ENCODE assay signal across 13 cellular contexts in the genomic region with DNA sequence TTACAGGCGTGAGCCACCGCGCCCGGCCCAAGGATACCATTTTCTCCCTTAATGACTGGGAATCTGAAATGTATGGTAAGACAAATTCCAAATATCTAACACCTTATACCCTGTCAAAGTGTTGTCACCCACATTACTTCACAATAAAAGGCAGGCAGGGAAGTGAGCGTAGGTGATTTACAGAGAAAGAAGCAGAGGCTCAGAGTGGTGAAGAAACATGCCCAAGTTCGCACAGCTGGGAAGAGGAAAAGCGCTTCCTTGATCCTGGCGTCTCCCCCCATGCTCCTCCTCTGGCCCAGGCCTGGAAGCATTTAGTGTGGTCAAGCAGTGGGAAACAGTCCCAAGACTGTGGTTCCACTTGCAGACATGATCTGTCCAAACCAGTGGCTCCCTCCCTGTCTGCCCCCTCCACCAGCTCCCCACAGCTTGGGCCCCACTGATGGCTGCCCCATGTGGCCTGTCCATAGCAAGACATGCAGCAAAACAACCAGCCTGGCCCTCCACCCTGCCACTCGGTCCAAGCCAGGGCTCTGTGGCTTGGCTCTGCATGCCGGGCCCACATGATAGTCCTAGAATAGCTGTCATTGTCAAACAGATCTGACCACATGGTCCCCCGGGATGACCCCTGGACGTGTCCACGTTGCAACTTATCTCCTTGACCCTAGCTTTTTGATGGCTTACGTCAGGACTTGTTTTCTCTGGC.
DNase-seq lines count a peak whose midpoint lies in the region; ATAC-seq and TF ChIP-seq lines count a peak whose summit lies in the region.
"Had no signal": no experiment of that assay in that cellular context is flagged by ENCODE, and none has a peak within 500 bp of the region (broad histone marks: within the 10 kb centered on the region; RNA-seq: fewer than 3 reads in every experiment).

No MANE protein-coding gene starts in this region.

- intact Hi-C loops in right cardiac atrium (cut with DNase I): loop anchor here in 1 of 4 donors (5.0 kb wide), 1 partner anchor 239 kb away; no protein-coding TSS in a partner anchor

- peak; percentile 73 to 81 for ATAC-seq in right cardiac atrium

- H3K36me3 ChIP-seq in brain microvascular endothelial cell (replicated peaks): no peaks in the 10 kb centered on the region

- no peaks in the 10 kb centered on the region for H3K27me3 Mint-ChIP-seq in T-helper 2 cell treated with Interferon-gamma antibody and Interleukin-4, amounts not matched to agents 5 μg/mL and 100 μg/mL, for 36 hours (ENCODE audit: low read depth)

- H3K4me1 Mint-ChIP-seq in T-helper 2 cell treated with Interferon-gamma antibody and Interleukin-4, amounts not matched to agents 5 μg/mL and 100 μg/mL, for 36 hours (ENCODE audit: low read depth): no peaks in the 10 kb centered on the region

- WGBS in right cardiac atrium: 63% methylated on average over 14 of the region's 14 CpGs

- H3K27ac Mint-ChIP-seq in T-helper 2 cell treated with Interferon-gamma antibody and Interleukin-4, amounts not matched to agents 5 μg/mL and 100 μg/mL, for 36 hours: no peak overlapping the region

- peaks cover 4% of the 10 kb centered on the region for H3K9me3 Mint-ChIP-seq in T-helper 2 cell treated with Interferon-gamma antibody and Interleukin-4, amounts not matched to agents 5 μg/mL and 100 μg/mL, for 36 hours

- H3K4me3 Mint-ChIP-seq in T-helper 2 cell treated with Interferon-gamma antibody and Interleukin-4, amounts not matched to agents 5 μg/mL and 100 μg/mL, for 36 hours: no peak overlapping the region

- H3K27ac ChIP-seq in brain microvascular endothelial cell (peak overlapping the region; percentile 88), right cardiac atrium (ENCODE audit: low read length) (peak overlapping the region; percentile 14)
- H3K27ac ChIP-seq: SK-N-MC had no signal

- no peaks in the 10 kb centered on the region for H3K9me3 ChIP-seq in right cardiac atrium (ENCODE audit: control insufficient read depth, low read length)
- H3K9me3 ChIP-seq: Caco-2 had no signal

- H3K27me3 ChIP-seq in brain microvascular endothelial cell (replicated peaks) (no peaks in the 10 kb centered on the region), right cardiac atrium (ENCODE audit: control insufficient read depth, insufficient read depth) (no peaks in the 10 kb centered on the region)

- H3K4me3 ChIP-seq in brain microvascular endothelial cell (ENCODE audit: low read depth, low read length) (no peak overlapping the region), right cardiac atrium (ENCODE audit: low read length) (no peak overlapping the region)
- H3K4me3 ChIP-seq: SK-N-MC had no signal

- in situ Hi-C loops in brain microvascular endothelial cell (cut with HindIII; ENCODE audit: low pct_ligation_motif_present, low sequenced_read_pairs): loop anchor here (25.0 kb wide), 1 partner anchor 424 kb away; no protein-coding TSS in a partner anchor

- peaks cover 6% of the 10 kb centered on the region for H3K4me1 ChIP-seq in right cardiac atrium (ENCODE audit: control insufficient read depth, insufficient read depth, low read length)
- H3K4me1 ChIP-seq: Caco-2 had no signal

- peak; percentile 48 for TF ChIP-seq CTCF in brain microvascular endothelial cell (IDR thresholded peaks at IDR 0.05; ENCODE audit: low read depth, low read length, missing control alignments)

- peak; percentile 59 for DNase-seq in EH (ENCODE audit: low read depth)
- no peak for DNase-seq in brain microvascular endothelial cell
- DNase-seq in right cardiac atrium: peak; percentile 68 to 87 (median 84)
- DNase-seq in stromal cell of bone marrow (ENCODE audit: low read depth): peak; percentile 61
- no peak for DNase-seq in activated CD8-positive, alpha-beta memory T cell treated with anti-CD3 and anti-CD28 coated beads for 24 hours
- no peak for DNase-seq in T-helper 2 cell treated with Interferon-gamma antibody and Interleukin-4, amounts not matched to agents 5 μg/mL and 100 μg/mL, for 36 hours (ENCODE audit: low spot score)
- DNase-seq in central memory CD4-positive, alpha-beta T cell: no peak
- DNase-seq in activated effector memory CD4-positive, alpha-beta T cell treated with anti-CD3 and anti-CD28 coated beads, Interleukin-2, amount 50 U/mL, for 16 hours: no peak
- DNase-seq: activated CD4-positive, CD25-positive, alpha-beta regulatory T cell treated with anti-CD3 and anti-CD28 coated beads, Interleukin-2, amount 50 U/mL, for 72 hours; NCI-H1417; NCI-H774 had no signal

- no peaks in the 10 kb centered on the region for H3K36me3 Mint-ChIP-seq in T-helper 2 cell treated with Interferon-gamma antibody and Interleukin-4, amounts not matched to agents 5 μg/mL and 100 μg/mL, for 36 hours (ENCODE audit: low read depth)

Comparison
In these comparisons a context has a peak if more than half of its experiments do, and no peak if none do; other contexts are left out.
1. DNase-seq: peak in EH (single experiment), right cardiac atrium (3 of 3) and stromal cell of bone marrow (single experiment); none in brain microvascular endothelial cell (single experiment), activated CD8-positive, alpha-beta memory T cell treated with anti-CD3 and anti-CD28 coated beads for 24 hours (single experiment), T-helper 2 cell treated with Interferon-gamma antibody and Interleukin-4, amounts not matched to agents 5 μg/mL and 100 μg/mL, for 36 hours (single experiment), central memory CD4-positive, alpha-beta T cell (single experiment) and activated effector memory CD4-positive, alpha-beta T cell treated with anti-CD3 and anti-CD28 coated beads, Interleukin-2, amount 50 U/mL, for 16 hours (single experiment).